Comparison of ENCODE assay signal across 10 cellular contexts in the genomic region with DNA sequence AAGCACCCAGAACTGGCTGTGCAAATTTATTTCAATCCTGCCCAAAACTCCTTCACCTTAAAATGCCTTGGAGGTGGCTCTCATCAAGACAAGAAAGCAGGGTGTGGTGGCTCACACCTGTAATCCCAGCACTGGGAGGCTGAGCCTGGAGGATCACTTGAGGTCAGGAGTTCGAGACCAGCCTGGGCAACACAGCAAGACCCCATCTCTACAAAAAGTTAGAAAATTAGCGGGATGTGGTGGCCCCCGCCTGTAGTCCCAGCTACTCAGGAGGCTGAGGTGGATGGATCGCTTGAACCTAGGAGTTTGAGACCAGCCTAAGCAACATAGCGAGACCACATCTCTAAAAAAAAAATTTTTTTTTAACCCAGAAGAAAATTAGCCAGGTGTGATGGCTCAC. TPM values are rescaled to one million over a fixed set of nuclear protein-coding genes. Genes with fewer than 3 reads are reported as not detected.
A peak's percentile ranks its signal among the peaks of the same experiment; 100 is the strongest.
DNase-seq lines count a peak whose midpoint lies in the region; ATAC-seq and TF ChIP-seq lines count a peak whose summit lies in the region.
"Had no signal": no experiment of that assay in that cellular context is flagged by ENCODE, and none has a peak within 500 bp of the region (broad histone marks: within the 10 kb centered on the region; RNA-seq: fewer than 3 reads in every experiment).

No MANE protein-coding gene starts in this region.

- intact Hi-C loops in psoas muscle (cut with DNase I) = no loop called here

- no peaks in the 10 kb centered on the region for H3K4me1 Mint-ChIP-seq in HFFc6 (ENCODE audit: low read depth)

- H3K4me1 ChIP-seq in SJCRH30 (no peaks in the 10 kb centered on the region), psoas muscle (peaks cover 5% of the 10 kb centered on the region)

- H3K27me3 Mint-ChIP-seq in HFFc6 (ENCODE audit: insufficient read depth) = peaks cover 12% of the 10 kb centered on the region

- WGBS in psoas muscle, 3 donors = 76 to 88% (median 85%) methylated on average over 5 of the region's 5 CpGs

- ATAC-seq in psoas muscle = no peak

- no peak overlapping the region for H3K4me3 Mint-ChIP-seq in HFFc6

- peak overlapping the region; percentile 45 for H3K4me3 ChIP-seq in SJCRH30
- peak overlapping the region; percentile 52 for H3K4me3 ChIP-seq in epithelial cell of proximal tubule (ENCODE audit: low read depth, low read length)
- peak overlapping the region; percentile 57 for H3K4me3 ChIP-seq in psoas muscle

- H3K27ac Mint-ChIP-seq in HFFc6 = no peak overlapping the region

- H3K27me3 ChIP-seq in SJCRH30 = no peaks in the 10 kb centered on the region
- H3K27me3 ChIP-seq in psoas muscle (ENCODE audit: insufficient read depth in 3 of 3, low read length in 2 of 3) = peaks cover 0 to 60% (median 18%) of the 10 kb centered on the region in 3 donors

- H3K36me3 Mint-ChIP-seq in HFFc6 (ENCODE audit: low read depth) = no peaks in the 10 kb centered on the region

- no peak overlapping the region for H3K27ac ChIP-seq in SJCRH30
- no peak overlapping the region for H3K27ac ChIP-seq in psoas muscle
- H3K27ac ChIP-seq: coronary artery had no signal

- H3K36me3 ChIP-seq in SJCRH30 (no peaks in the 10 kb centered on the region), psoas muscle (ENCODE audit: insufficient read depth in 1 of 2, low read depth in 1 of 2) (no peaks in the 10 kb centered on the region)

- no peaks in the 10 kb centered on the region for H3K9me3 ChIP-seq in SJCRH30 (replicated peaks)
- no peaks in the 10 kb centered on the region for H3K9me3 ChIP-seq in psoas muscle

- TF ChIP-seq CTCF in epithelial cell of proximal tubule (conservative IDR thresholded peaks at IDR 0.05; ENCODE audit: low read depth, low read length) (no peak), psoas muscle (IDR thresholded peaks at IDR 0.05) (no peak), HFFc6 (IDR thresholded peaks at IDR 0.05) (no peak)

- H3K9me3 Mint-ChIP-seq in HFFc6 = no peaks in the 10 kb centered on the region

- peak; percentile 10 for DNase-seq in NCI-H82 (lab: John Stamatoyannopoulos, UW)
- no peak for DNase-seq in NCI-H82 treated with DMSO at 0.1 percent for 48 hours (lab: John Stamatoyannopoulos, UW; ENCODE audit: unreplicated experiment)
- no peak for DNase-seq in SJCRH30
- DNase-seq in epithelial cell of proximal tubule (ENCODE audit: low read depth) = no peak
- DNase-seq in psoas muscle = no peak
- DNase-seq in NOMO-1 treated with dmso at 0.1 percent for 144 hours (lab: John Stamatoyannopoulos, UW; ENCODE audit: unreplicated experiment) = no peak
- DNase-seq in DMS114 treated with DMSO at 0.1 percent for 48 hours (lab: John Stamatoyannopoulos, UW; ENCODE audit: unreplicated experiment) = no peak
- no peak for DNase-seq in HFFc6

RNA-seq across cellular contexts. Expression of a gene that starts 0.7 kb away (rescaled TPM):
- total RNA-seq in SJCRH30 (2014; rRNA removed; shearing (Covaris generic)) = 4.3 and 5.8 TPM in 2 replicates
- total RNA-seq in epithelial cell of proximal tubule (0.43 and 1.3 TPM in 2 replicates), psoas muscle (under 1 TPM; 0.23 to 0.45 (median 0.30) TPM)
- under 1 TPM in 2 of 3 donors, not detected in 1; 0.04 to 0.10 TPM for polyA plus RNA-seq in psoas muscle
- not detected for total RNA-seq in HFFc6 (2021; fragmentation: NEBNext Ultra II Directional; extraction: Animal tissue kit (Norgen Biotek cat#: 25700))
- total RNA-seq: T-helper 2 cell treated with Interferon-gamma antibody and Interleukin-4, amounts not matched to agents 100 ng/mL and 5 ng/mL, for 36 hours had no signal
